In genomic region chr1:207084701-207085180, GRCh38 we compare ENCODE assay signal across 8 cellular contexts. TPM values are rescaled to one million over a fixed set of nuclear protein-coding genes. Genes with fewer than 3 reads are reported as not detected.
A peak's percentile ranks its signal among the peaks of the same experiment; 100 is the strongest.
DNase-seq lines count a peak whose midpoint lies in the region; ATAC-seq and TF ChIP-seq lines count a peak whose summit lies in the region.

No MANE protein-coding gene starts in this region.

- H3K9me3 ChIP-seq in PC-3 (ENCODE audit: low read length) = no peaks in the 10 kb centered on the region
- H3K9me3 ChIP-seq in ovary = no peaks in the 10 kb centered on the region

- H3K27ac ChIP-seq in PC-3 (ENCODE audit: low read length) (no peak overlapping the region), ovary (no peak overlapping the region)

- H3K36me3 Mint-ChIP-seq in activated T-helper 1 cell treated with anti-CD3 and anti-CD28 coated beads, Interleukin-12 subunit alpha, Interleukin-12 subunit beta, Interleukin-2, Interleukin-4 antibody, amounts not matched to agents 30 ng/mL and 10 ng/mL and 1 ng/mL, durations not matched to agents 14 hours and 24 hours and 36 hours (ENCODE audit: low read depth) = no peaks in the 10 kb centered on the region

- TF ChIP-seq POLR2A in ovary (IDR thresholded peaks at IDR 0.05) = no peak

- no peaks in the 10 kb centered on the region for H3K27me3 ChIP-seq in PC-3 (ENCODE audit: low read length)
- H3K27me3 ChIP-seq in ovary = no peaks in the 10 kb centered on the region

- peak; percentile 7 to 17 for DNase-seq in activated CD8-positive, alpha-beta memory T cell treated with anti-CD3 and anti-CD28 coated beads for 1 hour (ENCODE audit: extremely low read depth in 1 of 2, low read depth in 1 of 2)
- DNase-seq in activated CD8-positive, alpha-beta memory T cell treated with anti-CD3 and anti-CD28 coated beads, Interleukin-2, amount 50 U/mL, for 48 hours = no peak
- DNase-seq in PC-3 = peak; percentile 95
- DNase-seq in activated T-helper 1 cell treated with anti-CD3 and anti-CD28 coated beads, Interleukin-12 subunit alpha, Interleukin-12 subunit beta, Interleukin-2, Interleukin-4 antibody, amounts not matched to agents 30 ng/mL and 10 ng/mL and 1 ng/mL, durations not matched to agents 14 hours and 24 hours and 36 hours (ENCODE audit: low spot score) = peak; percentile 50
- peak; percentile 20 to 68 for DNase-seq in foreskin fibroblast
- DNase-seq in ovary = peak in 3 of 5 donors; percentile 20 to 49 (median 48)
- no peak for DNase-seq in MV-4-11 (lab: John Stamatoyannopoulos, UW)

- H4K20me1 ChIP-seq in PC-3 (ENCODE audit: low read length) = no peaks in the 10 kb centered on the region

- H3K9me3 Mint-ChIP-seq in activated T-helper 1 cell treated with anti-CD3 and anti-CD28 coated beads, Interleukin-12 subunit alpha, Interleukin-12 subunit beta, Interleukin-2, Interleukin-4 antibody, amounts not matched to agents 30 ng/mL and 10 ng/mL and 1 ng/mL, durations not matched to agents 14 hours and 24 hours and 36 hours = no peaks in the 10 kb centered on the region

- TF ChIP-seq CTCF in PC-3 (conservative IDR thresholded peaks at IDR 0.05; ENCODE audit: low read depth, low read length) = peak; percentile 94
- TF ChIP-seq CTCF in foreskin fibroblast (IDR thresholded peaks at IDR 0.05; ENCODE audit: low read depth, low read length) = peak; percentile 52
- TF ChIP-seq CTCF in ovary (IDR thresholded peaks at IDR 0.05) = peak in 2 of 3 donors; percentile 37 to 57

- CTCF ChIA-PET in PC-3 (lab: Charles Lee) = interaction anchor here (0.6 to 2.1 kb wide), 5 partner anchors 237 to 415 kb away, joined by 3 to 20 read pairs (median 7); partner anchors contain the start of gene CD55

- no peak overlapping the region for H2AFZ ChIP-seq in PC-3 (ENCODE audit: low read length)

- no peaks in the 10 kb centered on the region for H3K9me2 ChIP-seq in PC-3 (replicated peaks; ENCODE audit: low read length)

- H3K36me3 ChIP-seq in PC-3 (ENCODE audit: low read depth, low read length) (no peaks in the 10 kb centered on the region), ovary (no peaks in the 10 kb centered on the region)

- no peak overlapping the region for H3K4me3 Mint-ChIP-seq in activated T-helper 1 cell treated with anti-CD3 and anti-CD28 coated beads, Interleukin-12 subunit alpha, Interleukin-12 subunit beta, Interleukin-2, Interleukin-4 antibody, amounts not matched to agents 30 ng/mL and 10 ng/mL and 1 ng/mL, durations not matched to agents 14 hours and 24 hours and 36 hours

- no peaks in the 10 kb centered on the region for H3K79me2 ChIP-seq in PC-3 (ENCODE audit: low read length)

- POLR2A ChIA-PET in PC-3 (lab: Charles Lee; ENCODE audit: unreplicated experiment) = interaction anchor here (1.0 kb wide), 1 partner anchor 237 kb away, joined by 3 read pairs; the partner anchor contains the start of gene CD55

- TF ChIP-seq EP300 in ovary (IDR thresholded peaks at IDR 0.05) = no peak

- no peak overlapping the region for H3K4me2 ChIP-seq in PC-3 (ENCODE audit: low read length)

- intact Hi-C loops in PC-3 (cut with micrococcal nuclease) = loop anchor here (1.0 to 2.0 kb wide), 3 partner anchors 236 to 415 kb away; partner anchors contain the start of gene CD55
- intact Hi-C loops in activated T-helper 1 cell treated with anti-CD3 and anti-CD28 coated beads, Interleukin-12 subunit alpha, Interleukin-12 subunit beta, Interleukin-2, Interleukin-4 antibody, amounts not matched to agents 30 ng/mL and 10 ng/mL and 1 ng/mL, durations not matched to agents 14 hours and 24 hours and 36 hours (cut with micrococcal nuclease) = loop anchor here (1.0 kb wide), 4 partner anchors 237 to 415 kb away; partner anchors contain the start of gene CD55
- intact Hi-C loops in ovary (cut with DNase I) = loop anchor here in 2 of 4 donors (5.0 to 10.0 kb wide), 2 partner anchors 320 to 323 kb away; no protein-coding TSS in a partner anchor

- peaks cover 39% of the 10 kb centered on the region for H3K4me1 Mint-ChIP-seq in activated T-helper 1 cell treated with anti-CD3 and anti-CD28 coated beads, Interleukin-12 subunit alpha, Interleukin-12 subunit beta, Interleukin-2, Interleukin-4 antibody, amounts not matched to agents 30 ng/mL and 10 ng/mL and 1 ng/mL, durations not matched to agents 14 hours and 24 hours and 36 hours (ENCODE audit: low read depth)

- H3K4me3 ChIP-seq in PC-3 (ENCODE audit: low read length) (no peak overlapping the region), foreskin fibroblast (ENCODE audit: low read depth in 1 of 2, low read length in 2 of 2) (no peak overlapping the region), ovary (no peak overlapping the region)

- ATAC-seq in HG03571 (IDR thresholded peaks at IDR 0.05; ENCODE audit: unreplicated experiment) (peak; percentile 55), PC-3 (peak; percentile 89)

- H3F3A ChIP-seq in PC-3 (ENCODE audit: low read length, unreplicated experiment) = no peaks in the 10 kb centered on the region

- 11 to 20% (median 17%) methylated on average over 8 of the region's 8 CpGs for WGBS in ovary, 3 donors

- H3K27me3 Mint-ChIP-seq in activated T-helper 1 cell treated with anti-CD3 and anti-CD28 coated beads, Interleukin-12 subunit alpha, Interleukin-12 subunit beta, Interleukin-2, Interleukin-4 antibody, amounts not matched to agents 30 ng/mL and 10 ng/mL and 1 ng/mL, durations not matched to agents 14 hours and 24 hours and 36 hours (ENCODE audit: insufficient read depth) = peaks cover 12% of the 10 kb centered on the region

- peak overlapping the region; percentile 5 for H3K27ac Mint-ChIP-seq in activated T-helper 1 cell treated with anti-CD3 and anti-CD28 coated beads, Interleukin-12 subunit alpha, Interleukin-12 subunit beta, Interleukin-2, Interleukin-4 antibody, amounts not matched to agents 30 ng/mL and 10 ng/mL and 1 ng/mL, durations not matched to agents 14 hours and 24 hours and 36 hours

- H3K9ac ChIP-seq in PC-3 (ENCODE audit: low read length) = no peak overlapping the region

- peaks cover 13% of the 10 kb centered on the region for H3K4me1 ChIP-seq in PC-3 (ENCODE audit: insufficient read depth, low read length)
- H3K4me1 ChIP-seq in ovary (ENCODE audit: insufficient read depth) = peaks cover 3% of the 10 kb centered on the region

- no TSS peak for BruUV-seq in PC-3 (replicated peaks; lab: Mats Ljungman, UMichigan)

RNA-seq across cellular contexts. Expression of gene C4BPB, which starts 3.9 kb away (rescaled TPM):
- total RNA-seq in PC-3 (2014; rRNA removed) = not detected in 2 replicates
- 2.3 TPM in 2 replicates for total RNA-seq in activated T-helper 1 cell treated with anti-CD3 and anti-CD28 coated beads, Interleukin-12 subunit alpha, Interleukin-12 subunit beta, Interleukin-2, Interleukin-4 antibody, amounts not matched to agents 30 ng/mL and 10 ng/mL and 1 ng/mL, durations not matched to agents 14 hours and 24 hours and 36 hours
- 10 to 100 TPM in 5 of 7 donors, 1 to 10 TPM in 2; 2.5 to 88.5 (median 18.2) TPM for total RNA-seq in ovary
- polyA plus RNA-seq in ovary = 10 to 100 TPM; 20.3 to 42.4 TPM

RNA-seq across cellular contexts. Expression of gene C4BPA, which starts 19.3 kb away (rescaled TPM):
- total RNA-seq in PC-3 (2014; rRNA removed) (not detected in 2 replicates), ovary (1 to 10 TPM in 3 of 7 donors, under 1 TPM in 4; 0.23 to 3.5 (median 0.45) TPM)
- not detected in 2 replicates for total RNA-seq in activated T-helper 1 cell treated with anti-CD3 and anti-CD28 coated beads, Interleukin-12 subunit alpha, Interleukin-12 subunit beta, Interleukin-2, Interleukin-4 antibody, amounts not matched to agents 30 ng/mL and 10 ng/mL and 1 ng/mL, durations not matched to agents 14 hours and 24 hours and 36 hours
- polyA plus RNA-seq in ovary = 1 to 10 TPM; 1.8 to 2.3 TPM

RNA-seq across cellular contexts. Expression of gene PFKFB2, which starts 31.7 kb away (rescaled TPM):
- total RNA-seq in PC-3 (2014; rRNA removed) (37.5 and 48.6 TPM in 2 replicates), ovary (10 to 100 TPM in 2 of 7 donors, 1 to 10 TPM in 5; 5.0 to 11.4 (median 8.7) TPM)
- 2.9 and 4.4 TPM in 2 replicates for total RNA-seq in activated T-helper 1 cell treated with anti-CD3 and anti-CD28 coated beads, Interleukin-12 subunit alpha, Interleukin-12 subunit beta, Interleukin-2, Interleukin-4 antibody, amounts not matched to agents 30 ng/mL and 10 ng/mL and 1 ng/mL, durations not matched to agents 14 hours and 24 hours and 36 hours
- 1 to 10 TPM; 3.0 to 7.7 TPM for polyA plus RNA-seq in ovary

RNA-seq across cellular contexts. Expression of gene YOD1, which starts 33.7 kb away (rescaled TPM):
- total RNA-seq in PC-3 (2014; rRNA removed) (54.0 and 63.9 TPM in 2 replicates), ovary (1 to 10 TPM; 4.7 to 8.4 (median 6.3) TPM)
- 8.4 and 8.7 TPM in 2 replicates for total RNA-seq in activated T-helper 1 cell treated with anti-CD3 and anti-CD28 coated beads, Interleukin-12 subunit alpha, Interleukin-12 subunit beta, Interleukin-2, Interleukin-4 antibody, amounts not matched to agents 30 ng/mL and 10 ng/mL and 1 ng/mL, durations not matched to agents 14 hours and 24 hours and 36 hours
- 1 to 10 TPM; 2.2 to 3.5 TPM for polyA plus RNA-seq in ovary

RNA-seq across cellular contexts. Expression of gene C1orf116, which starts 52.2 kb away (rescaled TPM):
- 34.9 and 36.2 TPM in 2 replicates for total RNA-seq in PC-3 (2014; rRNA removed)
- total RNA-seq in activated T-helper 1 cell treated with anti-CD3 and anti-CD28 coated beads, Interleukin-12 subunit alpha, Interleukin-12 subunit beta, Interleukin-2, Interleukin-4 antibody, amounts not matched to agents 30 ng/mL and 10 ng/mL and 1 ng/mL, durations not matched to agents 14 hours and 24 hours and 36 hours = not detected in 2 replicates
- total RNA-seq in ovary = 1 to 10 TPM in 2 of 7 donors, under 1 TPM in 3, not detected in 2; 0.10 to 1.6 (median 0.72) TPM
- under 1 TPM; 0.02 to 0.07 TPM for polyA plus RNA-seq in ovary

Comparison
In these comparisons a context has a peak if more than half of its experiments do, and no peak if none do; other contexts are left out.
1. DNase-seq: peak in activated CD8-positive, alpha-beta memory T cell treated with anti-CD3 and anti-CD28 coated beads for 1 hour (2 of 2), PC-3 (single experiment), activated T-helper 1 cell treated with anti-CD3 and anti-CD28 coated beads, Interleukin-12 subunit alpha, Interleukin-12 subunit beta, Interleukin-2, Interleukin-4 antibody, amounts not matched to agents 30 ng/mL and 10 ng/mL and 1 ng/mL, durations not matched to agents 14 hours and 24 hours and 36 hours (single experiment), foreskin fibroblast (2 of 2) and ovary (3 of 5); none in activated CD8-positive, alpha-beta memory T cell treated with anti-CD3 and anti-CD28 coated beads, Interleukin-2, amount 50 U/mL, for 48 hours (single experiment) and MV-4-11 (single experiment).
2. Peak in every context shown above with its lines, with median percentiles within 50 percentile points of each other: CTCF ChIP-seq.